Comparison of ENCODE assay signal across 20 cellular contexts in genomic region chr3:169493512-169494141, GRCh38.
"Had no signal": no experiment of that assay in that cellular context is flagged by ENCODE, and none has a peak within 500 bp of the region (broad histone marks: within the 10 kb centered on the region; RNA-seq: fewer than 3 reads in every experiment).

No MANE protein-coding gene starts in this region.

- H3K27ac ChIP-seq: foreskin keratinocyte, left ventricle myocardium inferior had no signal

- DNase-seq: activated CD4-positive, alpha-beta T cell treated with anti-CD3 and anti-CD28 coated beads, Interleukin-2, amount 50 U/mL, for 1 hour; activated naive CD4-positive, alpha-beta T cell treated with anti-CD3 and anti-CD28 coated beads for 36 hours; activated naive CD8-positive, alpha-beta T cell treated with anti-CD3 and anti-CD28 coated beads, Interleukin-2, amount 50 U/mL, for 24 hours; activated T-cell treated with anti-CD3 and anti-CD28 coated beads for 4 hours; aorta; cerebellar nuclear complex; effector memory CD8-positive, alpha-beta T cell; foreskin keratinocyte; glutamatergic neuron; hypothalamus; kidney; left ventricle myocardium inferior; mesenchymal stem cell; nucleus accumbens; posterior cingulate gyrus; retina had no signal

- H3K4me3 ChIP-seq: left ventricle myocardium inferior had no signal

- H3K36me3 ChIP-seq: left ventricle myocardium inferior had no signal

- H3K27me3 ChIP-seq: foreskin keratinocyte had no signal

- ATAC-seq: activated CD4-positive, CD25-positive, alpha-beta regulatory T cell treated with anti-CD3 and anti-CD28 coated beads, Interleukin-2, amount 50 U/mL, for 24 hours; activated naive CD8-positive, alpha-beta T cell treated with anti-CD3 and anti-CD28 coated beads, Interleukin-2, amount 50 U/mL, for 24 hours; activated T-helper 17 cell treated with anti-CD3 and anti-CD28 coated beads, Interleukin-2, amount 50 U/mL, for 72 hours; effector memory CD8-positive, alpha-beta T cell; foreskin keratinocyte; natural killer cell treated with Interleukin-12 subunit alpha and Interleukin-12 subunit beta and Interleukin-15 and Interleukin-18, amount 100 ng/mL, for 72 hours; stimulated activated memory B cell treated with anti-CD40 and anti-IgM and Interleukin-4, amounts not matched to agents 10 μg/mL and 1 μg/mL and 100 μg/mL, for 72 hours had no signal
